In the genomic region with DNA sequence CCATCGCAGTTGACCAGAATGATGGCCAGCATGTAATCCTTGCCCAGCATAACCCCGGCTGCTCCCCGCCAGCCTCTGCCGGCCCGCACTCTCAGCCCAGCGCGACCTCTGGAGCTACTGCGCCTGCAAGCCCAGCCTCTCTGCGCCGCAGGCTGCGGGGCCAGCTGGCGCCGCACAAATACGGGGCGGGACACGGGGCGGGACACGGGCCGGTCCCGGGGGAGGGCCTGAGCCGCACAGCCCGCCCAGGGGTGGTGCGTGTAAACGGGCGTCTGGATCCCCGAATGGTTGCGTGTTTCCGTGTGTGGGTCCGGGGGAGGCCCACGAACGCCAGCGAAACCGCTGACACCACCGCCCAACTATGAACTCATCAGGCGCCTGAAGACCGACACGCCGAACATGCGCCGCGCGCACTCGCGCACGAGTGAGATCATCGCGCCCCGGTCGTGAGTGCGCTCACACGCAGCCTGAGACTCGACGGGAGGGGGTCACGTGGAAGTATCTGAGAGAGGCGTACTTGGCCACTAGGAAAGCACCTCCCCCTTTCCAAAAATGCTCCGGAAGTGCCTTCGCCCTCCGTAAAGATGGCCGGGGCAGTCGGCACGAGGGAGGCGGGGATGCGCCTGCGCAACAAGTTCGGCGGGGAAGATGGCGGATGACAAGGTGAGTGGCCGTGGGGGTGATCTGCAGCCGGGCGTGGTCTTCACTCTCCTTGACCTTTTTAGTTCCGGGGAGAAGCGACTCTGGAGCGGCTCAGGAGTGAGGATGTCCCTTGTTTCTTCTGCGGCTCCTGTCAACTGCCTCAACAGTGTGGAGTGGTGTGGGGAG, we compare ENCODE assay signal across 1 cellular context.
TF ChIP-seq lines count a peak whose summit lies in the region.

A gene with protein sequence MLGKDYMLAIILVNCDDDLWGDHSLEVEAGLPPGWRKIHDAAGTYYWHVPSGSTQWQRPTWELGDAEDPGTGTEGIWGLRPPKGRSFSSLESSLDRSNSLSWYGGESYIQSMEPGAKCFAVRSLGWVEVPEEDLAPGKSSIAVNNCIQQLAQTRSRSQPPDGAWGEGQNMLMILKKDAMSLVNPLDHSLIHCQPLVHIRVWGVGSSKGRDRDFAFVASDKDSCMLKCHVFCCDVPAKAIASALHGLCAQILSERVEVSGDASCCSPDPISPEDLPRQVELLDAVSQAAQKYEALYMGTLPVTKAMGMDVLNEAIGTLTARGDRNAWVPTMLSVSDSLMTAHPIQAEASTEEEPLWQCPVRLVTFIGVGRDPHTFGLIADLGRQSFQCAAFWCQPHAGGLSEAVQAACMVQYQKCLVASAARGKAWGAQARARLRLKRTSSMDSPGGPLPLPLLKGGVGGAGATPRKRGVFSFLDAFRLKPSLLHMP (minus strand): TSS at position 403 of the 828 bp plus-strand sequence. CDS start 353 bp downstream, at position 50.
A gene with protein sequence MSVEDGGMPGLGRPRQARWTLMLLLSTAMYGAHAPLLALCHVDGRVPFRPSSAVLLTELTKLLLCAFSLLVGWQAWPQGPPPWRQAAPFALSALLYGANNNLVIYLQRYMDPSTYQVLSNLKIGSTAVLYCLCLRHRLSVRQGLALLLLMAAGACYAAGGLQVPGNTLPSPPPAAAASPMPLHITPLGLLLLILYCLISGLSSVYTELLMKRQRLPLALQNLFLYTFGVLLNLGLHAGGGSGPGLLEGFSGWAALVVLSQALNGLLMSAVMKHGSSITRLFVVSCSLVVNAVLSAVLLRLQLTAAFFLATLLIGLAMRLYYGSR (plus strand): TSS at position 633 of the 828 bp plus-strand sequence. CDS start 2,342 bp downstream, outside the sequence.

TF ChIP-seq in liver, 16 proteins besides CTCF, POLR2A, EP300 and RAD21 (continued from another document):
- TF ChIP-seq, protein P1, sequence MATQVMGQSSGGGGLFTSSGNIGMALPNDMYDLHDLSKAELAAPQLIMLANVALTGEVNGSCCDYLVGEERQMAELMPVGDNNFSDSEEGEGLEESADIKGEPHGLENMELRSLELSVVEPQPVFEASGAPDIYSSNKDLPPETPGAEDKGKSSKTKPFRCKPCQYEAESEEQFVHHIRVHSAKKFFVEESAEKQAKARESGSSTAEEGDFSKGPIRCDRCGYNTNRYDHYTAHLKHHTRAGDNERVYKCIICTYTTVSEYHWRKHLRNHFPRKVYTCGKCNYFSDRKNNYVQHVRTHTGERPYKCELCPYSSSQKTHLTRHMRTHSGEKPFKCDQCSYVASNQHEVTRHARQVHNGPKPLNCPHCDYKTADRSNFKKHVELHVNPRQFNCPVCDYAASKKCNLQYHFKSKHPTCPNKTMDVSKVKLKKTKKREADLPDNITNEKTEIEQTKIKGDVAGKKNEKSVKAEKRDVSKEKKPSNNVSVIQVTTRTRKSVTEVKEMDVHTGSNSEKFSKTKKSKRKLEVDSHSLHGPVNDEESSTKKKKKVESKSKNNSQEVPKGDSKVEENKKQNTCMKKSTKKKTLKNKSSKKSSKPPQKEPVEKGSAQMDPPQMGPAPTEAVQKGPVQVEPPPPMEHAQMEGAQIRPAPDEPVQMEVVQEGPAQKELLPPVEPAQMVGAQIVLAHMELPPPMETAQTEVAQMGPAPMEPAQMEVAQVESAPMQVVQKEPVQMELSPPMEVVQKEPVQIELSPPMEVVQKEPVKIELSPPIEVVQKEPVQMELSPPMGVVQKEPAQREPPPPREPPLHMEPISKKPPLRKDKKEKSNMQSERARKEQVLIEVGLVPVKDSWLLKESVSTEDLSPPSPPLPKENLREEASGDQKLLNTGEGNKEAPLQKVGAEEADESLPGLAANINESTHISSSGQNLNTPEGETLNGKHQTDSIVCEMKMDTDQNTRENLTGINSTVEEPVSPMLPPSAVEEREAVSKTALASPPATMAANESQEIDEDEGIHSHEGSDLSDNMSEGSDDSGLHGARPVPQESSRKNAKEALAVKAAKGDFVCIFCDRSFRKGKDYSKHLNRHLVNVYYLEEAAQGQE (IDR thresholded peaks at IDR 0.05) = peak; percentile 92
- TF ChIP-seq FOXA1 (IDR thresholded peaks at IDR 0.05) = no peak
